In the genomic region with DNA sequence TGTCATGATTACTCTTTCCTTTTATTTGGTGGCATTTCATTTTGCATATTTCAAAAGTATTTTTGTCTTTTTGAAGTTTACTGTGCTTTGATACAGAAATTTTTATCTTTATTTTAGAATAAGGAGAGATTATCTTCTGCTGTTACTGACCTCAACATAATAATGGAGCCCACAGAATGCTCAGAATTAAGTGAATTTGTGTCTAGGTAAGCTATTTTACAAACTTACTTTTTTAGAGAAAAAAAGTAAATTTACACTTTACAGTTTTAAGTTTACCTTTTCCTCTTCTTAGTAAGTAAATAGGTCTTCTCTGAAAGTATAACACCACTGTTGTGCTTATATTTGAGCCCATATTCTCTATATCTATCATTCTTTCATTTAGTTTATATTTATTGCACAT, we compare ENCODE assay signal across 10 cellular contexts. TPM values are rescaled to one million over a fixed set of nuclear protein-coding genes. Genes with fewer than 3 reads are reported as not detected.
"Had no signal": no experiment of that assay in that cellular context is flagged by ENCODE, and none has a peak within 500 bp of the region (broad histone marks: within the 10 kb centered on the region; RNA-seq: fewer than 3 reads in every experiment).

No MANE protein-coding gene starts in this region.

- ATAC-seq: HCT116 had no signal

- H3K4me3 ChIP-seq: GM23248, HAP-1 had no signal

- H3K9ac ChIP-seq: GM23248 had no signal

- H2AFZ ChIP-seq: GM23248 had no signal

- H3K9me3 ChIP-seq: HAP-1 had no signal

- H3K36me3 ChIP-seq: HAP-1 had no signal

- DNase-seq: GM23248, GOT3, H7, HFFc6, KG1 had no signal

- H3K27ac ChIP-seq: GM23248, HL-60 had no signal

RNA-seq across cellular contexts. Expression of a gene that starts 58.8 kb away (rescaled TPM):
- total RNA-seq: H4, H7, HT1080 had no signal
